Comparison of ENCODE assay signal across 15 cellular contexts in the genomic region with DNA sequence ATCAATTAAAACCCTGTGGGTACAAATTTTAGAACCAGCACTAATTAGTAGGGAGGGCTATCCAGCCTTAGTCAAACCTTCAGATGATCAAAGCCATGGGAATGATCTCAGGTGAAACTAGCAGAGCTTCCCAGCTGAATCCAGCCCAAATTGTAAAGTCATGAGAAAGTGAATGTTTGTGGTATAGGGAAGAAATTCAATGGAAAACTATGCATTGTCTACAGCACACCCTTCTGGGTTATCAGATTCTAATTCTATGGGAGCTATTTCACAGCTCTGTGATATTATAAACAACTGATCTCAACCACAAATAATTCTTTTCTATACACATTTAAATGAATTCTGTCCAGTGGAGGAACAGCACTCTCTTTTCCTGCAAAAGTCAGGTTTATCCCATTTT. TPM values are rescaled to one million over a fixed set of nuclear protein-coding genes. Genes with fewer than 3 reads are reported as not detected.
"Had no signal": no experiment of that assay in that cellular context is flagged by ENCODE, and none has a peak within 500 bp of the region (broad histone marks: within the 10 kb centered on the region; RNA-seq: fewer than 3 reads in every experiment).

No MANE protein-coding gene starts in this region.

- ATAC-seq: activated CD4-positive, alpha-beta T cell treated with anti-CD3 and anti-CD28 coated beads for 36 hours; activated CD8-positive, alpha-beta T cell treated with anti-CD3 and anti-CD28 coated beads for 36 hours; left colon; naive thymus-derived CD4-positive, alpha-beta T cell had no signal

- DNase-seq: activated CD4-positive, alpha-beta T cell treated with anti-CD3 and anti-CD28 coated beads for 36 hours; activated CD8-positive, alpha-beta memory T cell treated with anti-CD3 and anti-CD28 coated beads, Interleukin-2, amount 50 U/mL, for 4 hours; activated CD8-positive, alpha-beta T cell treated with anti-CD3 and anti-CD28 coated beads for 36 hours; activated naive CD8-positive, alpha-beta T cell treated with anti-CD3 and anti-CD28 coated beads, Interleukin-2, amount 10 ng/mL, durations not matched to agents 7 days and 5 days; anterior cingulate cortex; caudate nucleus; cortex of kidney; effector CD8-positive, alpha-beta T cell; hypothalamus; left colon; naive thymus-derived CD4-positive, alpha-beta T cell; posterior cingulate gyrus; T1000; tibial artery; WERI-Rb-1 had no signal

RNA-seq across cellular contexts. Expression of a gene that starts 24.6 kb away (rescaled TPM):
- total RNA-seq: activated CD4-positive, alpha-beta T cell treated with anti-CD3 and anti-CD28 coated beads for 36 hours; activated CD8-positive, alpha-beta T cell treated with anti-CD3 and anti-CD28 coated beads for 36 hours; activated naive CD8-positive, alpha-beta T cell treated with anti-CD3 and anti-CD28 coated beads, Interleukin-2, amount 10 ng/mL, durations not matched to agents 7 days and 5 days had no signal
- polyA plus RNA-seq: naive thymus-derived CD4-positive, alpha-beta T cell had no signal
